Comparison of ENCODE assay signal across 8 cellular contexts in the genomic region with DNA sequence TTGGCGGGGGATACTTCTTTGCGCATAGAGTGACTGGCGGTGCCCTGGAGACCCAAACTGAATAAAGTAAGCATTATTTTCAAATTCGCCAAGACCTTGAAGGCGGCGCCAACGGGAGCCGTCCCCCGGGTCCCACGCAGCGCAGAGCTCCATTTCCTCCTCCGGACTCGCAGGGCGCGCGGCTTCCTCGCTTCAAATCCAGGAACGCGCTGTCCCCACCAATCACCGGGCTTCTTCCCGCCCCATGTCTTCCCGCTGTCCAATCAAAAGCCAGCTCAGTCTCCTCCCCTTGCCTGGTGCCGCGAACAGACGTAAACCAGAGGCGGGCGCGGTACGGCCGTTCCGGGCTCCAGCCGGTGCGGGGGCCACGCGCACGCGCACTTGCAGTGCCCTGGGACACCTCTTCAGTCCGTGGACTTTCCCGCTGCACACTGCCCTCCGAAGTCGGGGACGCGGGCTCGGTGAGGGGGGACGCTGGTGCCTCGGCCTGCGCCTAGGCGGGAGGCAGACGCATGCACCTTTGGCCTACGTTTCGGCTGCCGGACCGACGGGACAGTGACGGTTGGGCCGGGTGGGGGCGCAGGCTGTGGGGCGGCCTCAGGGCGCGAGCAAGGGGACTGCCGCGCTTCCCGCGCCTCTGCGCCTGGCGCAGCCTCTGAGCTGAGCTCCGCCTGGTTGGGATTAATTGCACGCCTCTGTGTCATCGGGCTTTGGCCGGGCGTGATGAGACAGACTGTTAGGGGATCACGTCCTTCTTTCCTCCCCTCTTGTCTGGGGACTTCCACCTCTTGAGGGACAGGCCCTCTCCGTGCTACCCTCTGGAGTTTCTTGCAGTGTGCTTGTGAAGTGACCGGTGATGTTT. TPM values are rescaled to one million over a fixed set of nuclear protein-coding genes. Genes with fewer than 3 reads are reported as not detected.
A peak's percentile ranks its signal among the peaks of the same experiment; 100 is the strongest.
DNase-seq lines count a peak whose midpoint lies in the region; ATAC-seq and TF ChIP-seq lines count a peak whose summit lies in the region.

A gene with protein sequence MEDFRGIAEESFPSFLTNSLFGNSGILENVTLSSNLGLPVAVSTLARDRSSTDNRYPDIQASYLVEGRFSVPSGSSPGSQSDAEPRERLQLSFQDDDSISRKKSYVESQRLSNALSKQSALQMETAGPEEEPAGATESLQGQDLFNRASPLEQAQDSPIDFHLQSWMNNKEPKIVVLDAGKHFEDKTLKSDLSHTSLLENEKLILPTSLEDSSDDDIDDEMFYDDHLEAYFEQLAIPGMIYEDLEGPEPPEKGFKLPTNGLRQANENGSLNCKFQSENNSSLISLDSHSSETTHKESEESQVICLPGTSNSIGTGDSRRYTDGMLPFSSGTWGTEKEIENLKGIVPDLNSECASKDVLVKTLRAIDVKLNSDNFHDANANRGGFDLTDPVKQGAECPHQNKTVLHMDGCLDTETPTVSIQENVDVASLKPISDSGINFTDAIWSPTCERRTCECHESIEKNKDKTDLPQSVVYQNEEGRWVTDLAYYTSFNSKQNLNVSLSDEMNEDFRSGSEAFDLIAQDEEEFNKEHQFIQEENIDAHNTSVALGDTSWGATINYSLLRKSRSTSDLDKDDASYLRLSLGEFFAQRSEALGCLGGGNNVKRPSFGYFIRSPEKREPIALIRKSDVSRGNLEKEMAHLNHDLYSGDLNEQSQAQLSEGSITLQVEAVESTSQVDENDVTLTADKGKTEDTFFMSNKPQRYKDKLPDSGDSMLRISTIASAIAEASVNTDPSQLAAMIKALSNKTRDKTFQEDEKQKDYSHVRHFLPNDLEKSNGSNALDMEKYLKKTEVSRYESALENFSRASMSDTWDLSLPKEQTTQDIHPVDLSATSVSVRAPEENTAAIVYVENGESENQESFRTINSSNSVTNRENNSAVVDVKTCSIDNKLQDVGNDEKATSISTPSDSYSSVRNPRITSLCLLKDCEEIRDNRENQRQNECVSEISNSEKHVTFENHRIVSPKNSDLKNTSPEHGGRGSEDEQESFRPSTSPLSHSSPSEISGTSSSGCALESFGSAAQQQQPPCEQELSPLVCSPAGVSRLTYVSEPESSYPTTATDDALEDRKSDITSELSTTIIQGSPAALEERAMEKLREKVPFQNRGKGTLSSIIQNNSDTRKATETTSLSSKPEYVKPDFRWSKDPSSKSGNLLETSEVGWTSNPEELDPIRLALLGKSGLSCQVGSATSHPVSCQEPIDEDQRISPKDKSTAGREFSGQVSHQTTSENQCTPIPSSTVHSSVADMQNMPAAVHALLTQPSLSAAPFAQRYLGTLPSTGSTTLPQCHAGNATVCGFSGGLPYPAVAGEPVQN (N-terminal part only) (plus strand): TSS at position 386 of the 862 bp plus-strand sequence. CDS start 8,063 bp downstream, outside the sequence.

- ATAC-seq in GM21529 (IDR thresholded peaks at IDR 0.05; ENCODE audit: unreplicated experiment), result peak; percentile 83
- ATAC-seq in mucosa of descending colon, result peak; percentile 97

- H3K27ac Mint-ChIP-seq in IgD-negative memory B cell, result peak within 1 kb of the TSS; percentile 94 to 98 (median 97)

- no peak for TF ChIP-seq CTCF in epithelial cell of esophagus (IDR thresholded peaks at IDR 0.05; ENCODE audit: insufficient read depth, low read depth, low read length, missing control alignments)
- TF ChIP-seq CTCF in mucosa of descending colon (IDR thresholded peaks at IDR 0.05), result no peak

- no peaks in the 10 kb centered on the region for H3K27me3 Mint-ChIP-seq in IgD-negative memory B cell

- peak within 1 kb of the TSS in 3 of 4 donors; percentile 97 to 99 (median 98) for H3K4me3 Mint-ChIP-seq in IgD-negative memory B cell

- intact Hi-C loops in mucosa of descending colon (cut with DNase I, micrococcal nuclease), result no loop called here

- peak; percentile 86 for DNase-seq in DMS153 (lab: John Stamatoyannopoulos, UW)
- DNase-seq in OCI-M2 (lab: John Stamatoyannopoulos, UW; ENCODE audit: unreplicated experiment), result peak; percentile 85
- DNase-seq in activated T-cell treated with anti-CD3 and anti-CD28 coated beads for 4 hours, result peak; percentile 95
- peak; percentile 99 for DNase-seq in epithelial cell of esophagus (ENCODE audit: low read depth)
- peak; percentile 97 to 98 (median 98) for DNase-seq in mucosa of descending colon
- DNase-seq in stimulated activated CD8-positive, alpha-beta memory T cell treated with anti-CD3 and anti-CD28 coated beads, Interleukin-4, amount 100 ng/mL, for 24 hours (ENCODE audit: low read depth), result peak; percentile 95

- H3K36me3 ChIP-seq in mucosa of descending colon (ENCODE audit: low read depth), result no peaks in the 10 kb centered on the region

- H3K9me3 Mint-ChIP-seq in IgD-negative memory B cell, result peaks cover 0 to 1% (median 0%) of the 10 kb centered on the region in 3 donors

- peaks cover 12 to 25% (median 24%) of the 10 kb centered on the region in 3 donors for H3K4me1 Mint-ChIP-seq in IgD-negative memory B cell

- peaks cover 11% of the 10 kb centered on the region for H3K4me1 ChIP-seq in mucosa of descending colon (ENCODE audit: low read depth)

- H3K4me3 ChIP-seq in epithelial cell of esophagus (ENCODE audit: low read length), result peak within 1 kb of the TSS; percentile 88
- peak within 1 kb of the TSS; percentile 60 for H3K4me3 ChIP-seq in mucosa of descending colon

- H3K9me3 ChIP-seq in mucosa of descending colon, result no peaks in the 10 kb centered on the region

- no peaks in the 10 kb centered on the region for H3K36me3 Mint-ChIP-seq in IgD-negative memory B cell

RNA-seq across cellular contexts. Expression of the gene that starts here (rescaled TPM):
- 8.7 TPM for polyA plus RNA-seq in IgD-negative memory B cell
- total RNA-seq in mucosa of descending colon, result 10 to 100 TPM; 22.6 to 33.6 (median 27.7) TPM

Comparison
In these comparisons a context has a peak if more than half of its experiments do, and no peak if none do; other contexts are left out.
1. Peak in every context shown above with its lines: DNase-seq, ATAC-seq and H3K4me3 ChIP-seq.